ENCODE assay signal across 21 cellular contexts in genomic region chr12:105347486-105347885, GRCh38. TPM values are rescaled to one million over a fixed set of nuclear protein-coding genes. Genes with fewer than 3 reads are reported as not detected.
DNase-seq lines count a peak whose midpoint lies in the region; ATAC-seq and TF ChIP-seq lines count a peak whose summit lies in the region.
"Had no signal": no experiment of that assay in that cellular context is flagged by ENCODE, and none has a peak within 500 bp of the region (broad histone marks: within the 10 kb centered on the region; RNA-seq: fewer than 3 reads in every experiment).

No MANE protein-coding gene starts in this region.

- peak overlapping the region; percentile 40 for H3K27ac Mint-ChIP-seq in progenitor cell of endocrine pancreas
- H3K27ac Mint-ChIP-seq in type B pancreatic cell, result no peak overlapping the region
- H3K27ac Mint-ChIP-seq: CD4-positive, alpha-beta T cell; H9 had no signal

- no peak for TF ChIP-seq CTCF in DND-41 (IDR thresholded peaks at IDR 0.05; ENCODE audit: borderline replicate concordance, extremely low read depth, low read length, poor library complexity, severe bottlenecking)
- no peak for TF ChIP-seq CTCF in progenitor cell of endocrine pancreas (IDR thresholded peaks at IDR 0.05; ENCODE audit: unreplicated experiment)
- TF ChIP-seq CTCF in type B pancreatic cell (conservative IDR thresholded peaks at IDR 0.05), result no peak

- H3K36me3 Mint-ChIP-seq in progenitor cell of endocrine pancreas (ENCODE audit: insufficient read depth) (peaks cover 35% of the 10 kb centered on the region), type B pancreatic cell (peaks cover 8% of the 10 kb centered on the region)

- no peaks in the 10 kb centered on the region for H3K9me3 ChIP-seq in DND-41 (ENCODE audit: insufficient read depth, low read length, severe bottlenecking)
- no peaks in the 10 kb centered on the region for H3K9me3 ChIP-seq in Karpas-422 (ENCODE audit: low read length)
- H3K9me3 ChIP-seq: MG63, SJSA1 had no signal

- peak overlapping the region; percentile 33 for H3K27ac ChIP-seq in DND-41 (ENCODE audit: low read length)
- peak overlapping the region; percentile 97 for H3K27ac ChIP-seq in Karpas-422 (ENCODE audit: low read length)
- H3K27ac ChIP-seq: GM23248, SJSA1 had no signal

- H3K9me3 Mint-ChIP-seq in progenitor cell of endocrine pancreas (ENCODE audit: low read depth) (no peaks in the 10 kb centered on the region), type B pancreatic cell (no peaks in the 10 kb centered on the region)
- H3K9me3 Mint-ChIP-seq: CD4-positive, alpha-beta T cell; H9 had no signal

- H3K27me3 ChIP-seq in DND-41 (ENCODE audit: insufficient read depth, low read length, poor library complexity), result no peaks in the 10 kb centered on the region
- no peaks in the 10 kb centered on the region for H3K27me3 ChIP-seq in Karpas-422 (ENCODE audit: low read length)
- H3K27me3 ChIP-seq: MG63, SJSA1 had no signal

- H3K9ac ChIP-seq in DND-41 (ENCODE audit: low read depth, low read length) (no peak overlapping the region), Karpas-422 (ENCODE audit: low read length) (no peak overlapping the region)
- H3K9ac ChIP-seq: GM23248 had no signal

- H2AFZ ChIP-seq in DND-41 (ENCODE audit: low read depth, low read length), result no peak overlapping the region
- no peak overlapping the region for H2AFZ ChIP-seq in Karpas-422 (ENCODE audit: low read length)
- H2AFZ ChIP-seq: GM23248 had no signal

- ATAC-seq in DND-41 (ENCODE audit: insufficient read depth, low read depth), result no peak
- ATAC-seq: Right ventricle myocardium inferior had no signal

- H3K4me1 Mint-ChIP-seq in progenitor cell of endocrine pancreas (ENCODE audit: low read depth), result peaks cover 36% of the 10 kb centered on the region
- peaks cover 3% of the 10 kb centered on the region for H3K4me1 Mint-ChIP-seq in type B pancreatic cell (ENCODE audit: unreplicated experiment)

- no peak overlapping the region for H3K4me2 ChIP-seq in DND-41 (ENCODE audit: insufficient read depth, low read length)
- H3K4me2 ChIP-seq in Karpas-422 (ENCODE audit: low read depth, low read length, poor library complexity, severe bottlenecking), result peak overlapping the region; percentile 16

- H3K9me2 ChIP-seq in Karpas-422 (replicated peaks; ENCODE audit: insufficient read depth, low read length), result no peaks in the 10 kb centered on the region

- H3K4me3 Mint-ChIP-seq in progenitor cell of endocrine pancreas (ENCODE audit: low read depth) (no peak overlapping the region), type B pancreatic cell (no peak overlapping the region)
- H3K4me3 Mint-ChIP-seq: CD4-positive, alpha-beta T cell; H9 had no signal

- peaks cover 87% of the 10 kb centered on the region for H3K79me2 ChIP-seq in DND-41 (ENCODE audit: insufficient read depth, low read length)
- H3K79me2 ChIP-seq in Karpas-422 (ENCODE audit: low read length), result peaks cover 98% of the 10 kb centered on the region

- H3K4me1 ChIP-seq in DND-41 (ENCODE audit: insufficient read depth, low read length) (peaks cover 55% of the 10 kb centered on the region), Karpas-422 (ENCODE audit: low read length) (peaks cover 79% of the 10 kb centered on the region)

- H4K20me1 ChIP-seq in DND-41 (ENCODE audit: insufficient read depth, low read length) (peaks cover 4% of the 10 kb centered on the region; the same call in 1 of the 2 replicates), Karpas-422 (ENCODE audit: insufficient read depth, low read depth, low read length) (no peaks in the 10 kb centered on the region)

- DNase-seq in DND-41 (no peak), Karpas-422 (no peak), astrocyte of the hippocampus (ENCODE audit: low read depth, low spot score) (peak; percentile 31), progenitor cell of endocrine pancreas (ENCODE audit: low spot score, unreplicated experiment) (no peak), NCI-H524 (lab: John Stamatoyannopoulos, UW) (no peak), type B pancreatic cell (ENCODE audit: extremely low spot score, unreplicated experiment) (no peak), NCI-H2107 (lab: John Stamatoyannopoulos, UW) (no peak)
- DNase-seq: CD4-positive, alpha-beta T cell; H9; Kasumi-1; MG63; NCI-H1092 treated with DMSO at 0.1 percent for 48 hours; NCI-H1436 treated with DMSO at 0.1 percent for 48 hours; NCI-H2029; NCI-H226; NCI-H510A treated with DMSO at 0.1 percent for 48 hours; NCI-H774; OCI-M1 had no signal

- no peaks in the 10 kb centered on the region for H3K27me3 Mint-ChIP-seq in progenitor cell of endocrine pancreas
- H3K27me3 Mint-ChIP-seq in type B pancreatic cell, result no peaks in the 10 kb centered on the region
- H3K27me3 Mint-ChIP-seq: CD4-positive, alpha-beta T cell had no signal

- H3K36me3 ChIP-seq in DND-41 (ENCODE audit: insufficient read depth, low read length) (peaks cover 19% of the 10 kb centered on the region), Karpas-422 (ENCODE audit: insufficient read depth, low read length) (peaks cover 4% of the 10 kb centered on the region)

- H3K4me3 ChIP-seq in DND-41 (ENCODE audit: low read depth in 1 of 2, low read length in 2 of 2) (no peak overlapping the region), Karpas-422 (ENCODE audit: low read length) (no peak overlapping the region)
- H3K4me3 ChIP-seq: GM23248, MG63, SJSA1 had no signal

RNA-seq across cellular contexts. Expression of gene C12orf75, which starts 17.0 kb away (rescaled TPM):
- 149 and 291 TPM in 2 replicates for total RNA-seq in Karpas-422 (2014; rRNA removed; shearing (Covaris generic); ENCODE audit: low replicate concordance)
- total RNA-seq in progenitor cell of endocrine pancreas (228 and 231 TPM in 2 replicates), type B pancreatic cell (ENCODE audit: low replicate concordance) (43.1 and 45.6 TPM in 2 replicates)
